ENCODE assay signal across 21 cellular contexts in the genomic region with DNA sequence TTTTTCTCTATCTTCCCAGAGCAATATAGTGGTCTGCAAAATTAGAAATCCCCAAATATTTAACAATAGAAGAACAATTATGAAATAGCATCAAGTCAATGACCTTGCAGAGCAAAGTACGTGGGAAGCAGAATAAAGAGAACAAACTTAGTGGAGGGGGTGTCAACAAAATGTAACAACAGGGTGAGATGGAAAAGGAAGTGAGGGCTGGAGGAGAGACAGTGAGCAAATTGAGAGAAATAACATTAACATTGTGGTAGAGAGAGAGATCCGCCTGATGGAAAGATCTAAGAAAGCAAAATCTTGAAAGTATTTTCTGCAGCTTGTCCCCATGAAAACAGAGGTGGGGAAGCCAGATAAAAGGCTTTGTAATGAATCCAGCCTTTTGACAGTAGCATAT. TPM values are rescaled to one million over a fixed set of nuclear protein-coding genes. Genes with fewer than 3 reads are reported as not detected.
A peak's percentile ranks its signal among the peaks of the same experiment; 100 is the strongest.
DNase-seq lines count a peak whose midpoint lies in the region; ATAC-seq and TF ChIP-seq lines count a peak whose summit lies in the region.
"Had no signal": no experiment of that assay in that cellular context is flagged by ENCODE, and none has a peak within 500 bp of the region (broad histone marks: within the 10 kb centered on the region; RNA-seq: fewer than 3 reads in every experiment).

No MANE protein-coding gene starts in this region.

- WGBS in spleen, 5 donors, result 33 to 50% (median 41%) methylated on average over 2 of the region's 2 CpGs

- DNase-seq in activated CD4-positive, alpha-beta memory T cell treated with anti-CD3 and anti-CD28 coated beads for 36 hours, result no peak
- DNase-seq in activated CD4-positive, alpha-beta memory T cell treated with anti-CD3 and anti-CD28 coated beads, Interleukin-2, amount 10 ng/mL, durations not matched to agents 7 days and 5 days, result no peak
- DNase-seq in KBM-7 (peak; percentile 58), spleen (no peak), GM23338 (ENCODE audit: low spot score) (no peak), tibial artery (no peak), NCI-H2081 treated with DMSO at 0.1 percent for 48 hours (lab: John Stamatoyannopoulos, UW) (no peak)
- DNase-seq: GDM1, GOT3, NCI-H1694, NCI-H345, stomach, uterus had no signal

- no peaks in the 10 kb centered on the region for H3K27me3 Mint-ChIP-seq in activated CD4-positive, alpha-beta memory T cell treated with anti-CD3 and anti-CD28 coated beads for 36 hours
- H3K27me3 Mint-ChIP-seq in activated CD4-positive, alpha-beta memory T cell treated with anti-CD3 and anti-CD28 coated beads, Interleukin-2, amount 10 ng/mL, durations not matched to agents 7 days and 5 days, result no peaks in the 10 kb centered on the region
- no peaks in the 10 kb centered on the region for H3K27me3 Mint-ChIP-seq in activated T-helper 17 cell treated with anti-CD3 and anti-CD28 coated beads, Interleukin-2, amount 50 U/mL, for 72 hours
- peaks cover 2% of the 10 kb centered on the region for H3K27me3 Mint-ChIP-seq in GM23338 (ENCODE audit: insufficient read depth, low read depth, poor library complexity)

- H3K9me2 ChIP-seq in GM23338 (ENCODE audit: insufficient read depth), result 0 out of 2 replicates have a peak, but pooled peaks cover 9% of the 10 kb centered on the region

- peaks cover 11% of the 10 kb centered on the region for H3K36me3 Mint-ChIP-seq in activated CD4-positive, alpha-beta memory T cell treated with anti-CD3 and anti-CD28 coated beads for 36 hours
- H3K36me3 Mint-ChIP-seq in activated CD4-positive, alpha-beta memory T cell treated with anti-CD3 and anti-CD28 coated beads, Interleukin-2, amount 10 ng/mL, durations not matched to agents 7 days and 5 days (ENCODE audit: low read depth), result peaks cover 67% of the 10 kb centered on the region
- peaks cover 24% of the 10 kb centered on the region for H3K36me3 Mint-ChIP-seq in activated T-helper 17 cell treated with anti-CD3 and anti-CD28 coated beads, Interleukin-2, amount 50 U/mL, for 72 hours (ENCODE audit: low read depth)
- no peaks in the 10 kb centered on the region for H3K36me3 Mint-ChIP-seq in GM23338 (ENCODE audit: low read depth)

- H3K4me3 ChIP-seq in spleen (peak overlapping the region in 1 of 8 donors; percentile 30), GM23338 (no peak overlapping the region), tibial artery (no peak overlapping the region)
- H3K4me3 ChIP-seq: cardiac muscle cell, prostate gland, SJSA1, stomach, uterus had no signal

- H4K20me1 ChIP-seq in GM23338 (replicated peaks; ENCODE audit: insufficient read depth), result no peaks in the 10 kb centered on the region

- H3K27ac ChIP-seq in spleen (peak overlapping the region; percentile 55 to 88 (median 84)), GM23338 (ENCODE audit: low read depth) (no peak overlapping the region), tibial artery (no peak overlapping the region)
- H3K27ac ChIP-seq: cardiac muscle cell, prostate gland, SJSA1, stomach, uterus had no signal

- POLR2A ChIA-PET in activated CD4-positive, alpha-beta memory T cell treated with anti-CD3 and anti-CD28 coated beads for 36 hours (lab: Charles Lee), result interaction anchor here (1.6 kb wide), 1 partner anchor 26 kb away, joined by 4 read pairs; no protein-coding TSS in a partner anchor
- POLR2A ChIA-PET in activated CD4-positive, alpha-beta memory T cell treated with anti-CD3 and anti-CD28 coated beads, Interleukin-2, amount 10 ng/mL, durations not matched to agents 7 days and 5 days (lab: Charles Lee), result no interaction called here

- in situ Hi-C loops in KBM-7 (cut with MboI; ENCODE audit: low pct_unique_long_range_greater_than_20kb, low sequenced_read_pairs), result no loop called here

- no peak for ATAC-seq in activated T-helper 17 cell treated with anti-CD3 and anti-CD28 coated beads, Interleukin-2, amount 50 U/mL, for 72 hours (replicated peaks)
- ATAC-seq in GM23338, result no peak

- intact Hi-C loops in activated CD4-positive, alpha-beta memory T cell treated with anti-CD3 and anti-CD28 coated beads for 36 hours (cut with micrococcal nuclease), result loop anchor here (1.0 to 2.0 kb wide), 2 partner anchors 23 to 42 kb away; a partner anchor contains a TSS
- intact Hi-C loops in spleen (cut with DNase I; ENCODE audit: low total_unique reads), result no loop called here
- intact Hi-C loops in tibial artery (cut with DNase I; ENCODE audit: low total_unique reads), result no loop called here

- H3K27me3 ChIP-seq in spleen (replicated peaks in 1 of 7) (no peaks in the 10 kb centered on the region), GM23338 (ENCODE audit: insufficient read depth) (no peaks in the 10 kb centered on the region), tibial artery (no peaks in the 10 kb centered on the region)
- H3K27me3 ChIP-seq: cardiac muscle cell, SJSA1, uterus had no signal

- no peaks in the 10 kb centered on the region for H3F3A ChIP-seq in GM23338 (replicated peaks; ENCODE audit: low read depth)

- H3K4me3 Mint-ChIP-seq in activated CD4-positive, alpha-beta memory T cell treated with anti-CD3 and anti-CD28 coated beads for 36 hours, result peak overlapping the region; percentile 55
- no peak overlapping the region for H3K4me3 Mint-ChIP-seq in activated CD4-positive, alpha-beta memory T cell treated with anti-CD3 and anti-CD28 coated beads, Interleukin-2, amount 10 ng/mL, durations not matched to agents 7 days and 5 days
- peak overlapping the region; percentile 61 for H3K4me3 Mint-ChIP-seq in activated T-helper 17 cell treated with anti-CD3 and anti-CD28 coated beads, Interleukin-2, amount 50 U/mL, for 72 hours
- H3K4me3 Mint-ChIP-seq in GM23338, result no peak overlapping the region
- H3K4me3 Mint-ChIP-seq: nephron had no signal

- no peak overlapping the region for H3K4me2 ChIP-seq in GM23338

- H3K9me3 Mint-ChIP-seq in activated CD4-positive, alpha-beta memory T cell treated with anti-CD3 and anti-CD28 coated beads for 36 hours, result no peaks in the 10 kb centered on the region
- no peaks in the 10 kb centered on the region for H3K9me3 Mint-ChIP-seq in activated CD4-positive, alpha-beta memory T cell treated with anti-CD3 and anti-CD28 coated beads, Interleukin-2, amount 10 ng/mL, durations not matched to agents 7 days and 5 days
- H3K9me3 Mint-ChIP-seq in activated T-helper 17 cell treated with anti-CD3 and anti-CD28 coated beads, Interleukin-2, amount 50 U/mL, for 72 hours, result no peaks in the 10 kb centered on the region
- H3K9me3 Mint-ChIP-seq in GM23338, result no peaks in the 10 kb centered on the region
- H3K9me3 Mint-ChIP-seq: nephron had no signal

- H2AFZ ChIP-seq in GM23338, result no peak overlapping the region

- H3K79me2 ChIP-seq in GM23338 (replicated peaks; ENCODE audit: insufficient read depth), result no peaks in the 10 kb centered on the region

- CTCF ChIA-PET in activated CD4-positive, alpha-beta memory T cell treated with anti-CD3 and anti-CD28 coated beads for 36 hours (lab: Charles Lee), result interaction anchor here (0.8 kb wide), 1 partner anchor 10 kb away, joined by 3 read pairs; no protein-coding TSS in a partner anchor
- CTCF ChIA-PET in activated CD4-positive, alpha-beta memory T cell treated with anti-CD3 and anti-CD28 coated beads, Interleukin-2, amount 10 ng/mL, durations not matched to agents 7 days and 5 days (lab: Charles Lee), result interaction anchor here (1.0 kb wide), 1 partner anchor 42 kb away, joined by 3 read pairs; no protein-coding TSS in a partner anchor

- no peak for TF ChIP-seq POLR2A in spleen (IDR thresholded peaks at IDR 0.05)

- H3K9me3 ChIP-seq in spleen (no peaks in the 10 kb centered on the region), tibial artery (no peaks in the 10 kb centered on the region)
- H3K9me3 ChIP-seq: prostate gland, SJSA1, stomach, uterus had no signal

- H3K36me3 ChIP-seq in spleen (peaks cover 0 to 20% (median 3%) of the 10 kb centered on the region in 6 donors), GM23338 (ENCODE audit: insufficient read depth) (no peaks in the 10 kb centered on the region), tibial artery (no peaks in the 10 kb centered on the region)
- H3K36me3 ChIP-seq: cardiac muscle cell, prostate gland, SJSA1, stomach, uterus had no signal

- peaks cover 85% of the 10 kb centered on the region for H3K4me1 Mint-ChIP-seq in activated CD4-positive, alpha-beta memory T cell treated with anti-CD3 and anti-CD28 coated beads for 36 hours (ENCODE audit: low read depth)
- H3K4me1 Mint-ChIP-seq in activated CD4-positive, alpha-beta memory T cell treated with anti-CD3 and anti-CD28 coated beads, Interleukin-2, amount 10 ng/mL, durations not matched to agents 7 days and 5 days, result peaks cover 64% of the 10 kb centered on the region
- peaks cover 49% of the 10 kb centered on the region for H3K4me1 Mint-ChIP-seq in activated T-helper 17 cell treated with anti-CD3 and anti-CD28 coated beads, Interleukin-2, amount 50 U/mL, for 72 hours
- H3K4me1 Mint-ChIP-seq in GM23338, result peaks cover 15% of the 10 kb centered on the region
- H3K4me1 Mint-ChIP-seq: nephron had no signal

- H3K4me1 ChIP-seq in spleen (peaks cover 51 to 98% (median 94%) of the 10 kb centered on the region in 6 donors), GM23338 (ENCODE audit: insufficient read depth) (peaks cover 11% of the 10 kb centered on the region; the same call in 1 of the 2 replicates), tibial artery (peaks cover 0 to 8% (median 0%) of the 10 kb centered on the region in 4 donors)
- H3K4me1 ChIP-seq: prostate gland, SJSA1, uterus had no signal

- peak overlapping the region; percentile 66 for H3K27ac Mint-ChIP-seq in activated CD4-positive, alpha-beta memory T cell treated with anti-CD3 and anti-CD28 coated beads for 36 hours
- no peak overlapping the region for H3K27ac Mint-ChIP-seq in activated CD4-positive, alpha-beta memory T cell treated with anti-CD3 and anti-CD28 coated beads, Interleukin-2, amount 10 ng/mL, durations not matched to agents 7 days and 5 days
- peak overlapping the region; percentile 44 for H3K27ac Mint-ChIP-seq in activated T-helper 17 cell treated with anti-CD3 and anti-CD28 coated beads, Interleukin-2, amount 50 U/mL, for 72 hours
- H3K27ac Mint-ChIP-seq in GM23338, result no peak overlapping the region
- H3K27ac Mint-ChIP-seq: nephron had no signal

- TF ChIP-seq CTCF in spleen (IDR thresholded peaks at IDR 0.05 in 8 of 11, conservative IDR thresholded peaks at IDR 0.05 in 3 of 11), result no peak
- no peak for TF ChIP-seq CTCF in GM23338 (conservative IDR thresholded peaks at IDR 0.05; ENCODE audit: low read depth in 2 of 2)
- no peak for TF ChIP-seq CTCF in tibial artery (IDR thresholded peaks at IDR 0.05)

TF ChIP-seq in GM23338, 12 proteins besides CTCF, POLR2A, EP300 and RAD21 (continues in another document):
- TF ChIP-seq NANOG (IDR thresholded peaks at IDR 0.05; ENCODE audit: borderline replicate concordance), result no peak
- TF ChIP-seq POLR2AphosphoS5 (IDR thresholded peaks at IDR 0.05; ENCODE audit: low read depth), result no peak

RNA-seq across cellular contexts. Expression of a gene that starts 23.4 kb away (rescaled TPM):
- 10 to 100 TPM; 70.2 to 71.2 TPM for total RNA-seq in activated CD4-positive, alpha-beta memory T cell treated with anti-CD3 and anti-CD28 coated beads for 36 hours
- total RNA-seq in activated CD4-positive, alpha-beta memory T cell treated with anti-CD3 and anti-CD28 coated beads, Interleukin-2, amount 10 ng/mL, durations not matched to agents 7 days and 5 days, result 100 to 1,000 TPM; 167 TPM
- 10 to 100 TPM; 93.3 to 98.3 TPM for total RNA-seq in activated T-helper 17 cell treated with anti-CD3 and anti-CD28 coated beads, Interleukin-2, amount 50 U/mL, for 72 hours
- total RNA-seq in spleen, result 100 to 1,000 TPM in 6 of 7 donors, 10 to 100 TPM in 1; 99.0 to 219 (median 142) TPM
- polyA plus RNA-seq in spleen (10 to 100 TPM; 55.8 to 76.6 (median 60.9) TPM), GM23338 (2016; fragmentation: Nextera tagmentation; extraction: Ambion mirVana) (0.26 TPM in 1 of 2 replicates, not detected in the other)
- total RNA-seq in GM23338 (2014; rRNA removed; shearing (Covaris generic)), result not detected in 2 replicates
- total RNA-seq: cardiac muscle cell, HT-29, lung microvascular endothelial cell, SJSA1 had no signal
- polyA plus RNA-seq: AG04450, cardiac muscle cell had no signal

Comparison
In these comparisons a context has a peak if more than half of its experiments do, and no peak if none do; other contexts are left out.
1. H3K27ac Mint-ChIP-seq: peak in activated CD4-positive, alpha-beta memory T cell treated with anti-CD3 and anti-CD28 coated beads for 36 hours (single experiment) and activated T-helper 17 cell treated with anti-CD3 and anti-CD28 coated beads, Interleukin-2, amount 50 U/mL, for 72 hours (single experiment); none in activated CD4-positive, alpha-beta memory T cell treated with anti-CD3 and anti-CD28 coated beads, Interleukin-2, amount 10 ng/mL, durations not matched to agents 7 days and 5 days (single experiment) and GM23338 (single experiment).
2. H3K4me3 Mint-ChIP-seq: peak in activated CD4-positive, alpha-beta memory T cell treated with anti-CD3 and anti-CD28 coated beads for 36 hours (single experiment) and activated T-helper 17 cell treated with anti-CD3 and anti-CD28 coated beads, Interleukin-2, amount 50 U/mL, for 72 hours (single experiment); none in activated CD4-positive, alpha-beta memory T cell treated with anti-CD3 and anti-CD28 coated beads, Interleukin-2, amount 10 ng/mL, durations not matched to agents 7 days and 5 days (single experiment) and GM23338 (single experiment).
3. H3K27ac ChIP-seq: peak in spleen (8 of 8); none in GM23338 (single experiment) and tibial artery (0 of 2).
4. RNA of a gene that starts 23.4 kb away (total RNA-seq): 167 TPM in activated CD4-positive, alpha-beta memory T cell treated with anti-CD3 and anti-CD28 coated beads, Interleukin-2, amount 10 ng/mL, durations not matched to agents 7 days and 5 days, 99.0 to 219 TPM in spleen, 93.3 to 98.3 TPM in activated T-helper 17 cell treated with anti-CD3 and anti-CD28 coated beads, Interleukin-2, amount 50 U/mL, for 72 hours and 70.2 to 71.2 TPM in activated CD4-positive, alpha-beta memory T cell treated with anti-CD3 and anti-CD28 coated beads for 36 hours; not detected in GM23338; every median in the first group is over 10 times any median in the second.